Comparison of ENCODE assay signal across 8 cellular contexts in the genomic region with DNA sequence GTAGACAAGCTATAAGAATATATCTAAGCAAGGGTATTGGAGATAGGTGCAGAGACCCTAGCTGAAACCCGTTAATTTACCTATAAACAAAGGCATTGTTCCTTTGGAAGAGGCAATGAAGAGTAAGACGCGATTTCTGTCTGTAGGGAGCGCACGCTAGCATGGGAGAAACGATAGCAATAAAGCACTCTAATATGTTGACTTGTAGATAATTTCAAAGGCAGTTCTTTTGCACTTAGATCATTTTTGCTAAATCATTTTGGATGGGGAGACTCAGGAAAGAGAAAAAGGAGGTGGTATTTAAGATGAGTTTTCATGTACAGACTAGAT. TPM values are rescaled to one million over a fixed set of nuclear protein-coding genes. Genes with fewer than 3 reads are reported as not detected.
DNase-seq lines count a peak whose midpoint lies in the region; ATAC-seq and TF ChIP-seq lines count a peak whose summit lies in the region.

No MANE protein-coding gene starts in this region.

- TF ChIP-seq CTCF in C4-2B (conservative IDR thresholded peaks at IDR 0.05) (peak; percentile 55), nephron progenitor cell (IDR thresholded peaks at IDR 0.05) (peak; percentile 19)

- H3K4me3 Mint-ChIP-seq in nephron progenitor cell: no peak overlapping the region
- no peak overlapping the region for H3K4me3 Mint-ChIP-seq in activated T-helper 1 cell treated with anti-CD3 and anti-CD28 coated beads, Interleukin-12 subunit alpha, Interleukin-12 subunit beta, Interleukin-2, Interleukin-4 antibody, amounts not matched to agents 30 ng/mL and 10 ng/mL and 1 ng/mL, durations not matched to agents 14 hours and 24 hours and 36 hours

- no peaks in the 10 kb centered on the region for H3K4me1 Mint-ChIP-seq in nephron progenitor cell
- no peaks in the 10 kb centered on the region for H3K4me1 Mint-ChIP-seq in activated T-helper 1 cell treated with anti-CD3 and anti-CD28 coated beads, Interleukin-12 subunit alpha, Interleukin-12 subunit beta, Interleukin-2, Interleukin-4 antibody, amounts not matched to agents 30 ng/mL and 10 ng/mL and 1 ng/mL, durations not matched to agents 14 hours and 24 hours and 36 hours (ENCODE audit: low read depth)

- H3K4me3 ChIP-seq in Jurkat, Clone E6-1 (ENCODE audit: low read length): peak overlapping the region; percentile 72

- no peak for ATAC-seq in GM19351 (IDR thresholded peaks at IDR 0.05; ENCODE audit: unreplicated experiment)

- no peak overlapping the region for H3K27ac Mint-ChIP-seq in nephron progenitor cell
- H3K27ac Mint-ChIP-seq in activated T-helper 1 cell treated with anti-CD3 and anti-CD28 coated beads, Interleukin-12 subunit alpha, Interleukin-12 subunit beta, Interleukin-2, Interleukin-4 antibody, amounts not matched to agents 30 ng/mL and 10 ng/mL and 1 ng/mL, durations not matched to agents 14 hours and 24 hours and 36 hours: no peak overlapping the region

- peaks cover 17% of the 10 kb centered on the region for H3K36me3 Mint-ChIP-seq in nephron progenitor cell (ENCODE audit: low read depth)
- no peaks in the 10 kb centered on the region for H3K36me3 Mint-ChIP-seq in activated T-helper 1 cell treated with anti-CD3 and anti-CD28 coated beads, Interleukin-12 subunit alpha, Interleukin-12 subunit beta, Interleukin-2, Interleukin-4 antibody, amounts not matched to agents 30 ng/mL and 10 ng/mL and 1 ng/mL, durations not matched to agents 14 hours and 24 hours and 36 hours (ENCODE audit: low read depth)

- DNase-seq in Jurkat, Clone E6-1 (ENCODE audit: low read depth, low spot score): peak; percentile 53
- DNase-seq in dedifferentiated amniotic fluid mesenchymal stem cell (ENCODE audit: extremely low spot score) (peak; percentile 36), nephron progenitor cell (peak; percentile 17), NCI-H526 (lab: John Stamatoyannopoulos, UW) (no peak), NCI-H1436 treated with DMSO at 0.1 percent for 48 hours (lab: John Stamatoyannopoulos, UW) (no peak)
- no peak for DNase-seq in activated T-helper 1 cell treated with anti-CD3 and anti-CD28 coated beads, Interleukin-12 subunit alpha, Interleukin-12 subunit beta, Interleukin-2, Interleukin-4 antibody, amounts not matched to agents 30 ng/mL and 10 ng/mL and 1 ng/mL, durations not matched to agents 14 hours and 24 hours and 36 hours (ENCODE audit: low spot score)

- intact Hi-C loops in activated T-helper 1 cell treated with anti-CD3 and anti-CD28 coated beads, Interleukin-12 subunit alpha, Interleukin-12 subunit beta, Interleukin-2, Interleukin-4 antibody, amounts not matched to agents 30 ng/mL and 10 ng/mL and 1 ng/mL, durations not matched to agents 14 hours and 24 hours and 36 hours (cut with micrococcal nuclease): loop anchor here (5.0 kb wide), 3 partner anchors 350 to 1395 kb away; partner anchors contain the start of genes ERC1 and WNK1

- no peaks in the 10 kb centered on the region for H3K9me3 Mint-ChIP-seq in nephron progenitor cell
- H3K9me3 Mint-ChIP-seq in activated T-helper 1 cell treated with anti-CD3 and anti-CD28 coated beads, Interleukin-12 subunit alpha, Interleukin-12 subunit beta, Interleukin-2, Interleukin-4 antibody, amounts not matched to agents 30 ng/mL and 10 ng/mL and 1 ng/mL, durations not matched to agents 14 hours and 24 hours and 36 hours: no peaks in the 10 kb centered on the region

- peaks cover 17% of the 10 kb centered on the region for H3K27me3 Mint-ChIP-seq in nephron progenitor cell (ENCODE audit: low read depth, poor library complexity)
- H3K27me3 Mint-ChIP-seq in activated T-helper 1 cell treated with anti-CD3 and anti-CD28 coated beads, Interleukin-12 subunit alpha, Interleukin-12 subunit beta, Interleukin-2, Interleukin-4 antibody, amounts not matched to agents 30 ng/mL and 10 ng/mL and 1 ng/mL, durations not matched to agents 14 hours and 24 hours and 36 hours (ENCODE audit: insufficient read depth): no peaks in the 10 kb centered on the region

- H3K27ac ChIP-seq in C4-2B: peak overlapping the region; percentile 74

RNA-seq across cellular contexts. Expression of gene CCDC77, which starts 0.6 kb away (rescaled TPM):
- polyA plus RNA-seq in Jurkat, Clone E6-1 (2012; ENCODE audit: insufficient read depth, insufficient read length): 35.8 TPM
- total RNA-seq in activated T-helper 1 cell treated with anti-CD3 and anti-CD28 coated beads, Interleukin-12 subunit alpha, Interleukin-12 subunit beta, Interleukin-2, Interleukin-4 antibody, amounts not matched to agents 30 ng/mL and 10 ng/mL and 1 ng/mL, durations not matched to agents 14 hours and 24 hours and 36 hours: 12.6 and 14.6 TPM in 2 replicates

RNA-seq across cellular contexts. Expression of gene KDM5A, which starts 13.0 kb away (rescaled TPM):
- 20.5 TPM for polyA plus RNA-seq in Jurkat, Clone E6-1 (2012; ENCODE audit: insufficient read depth, insufficient read length)
- total RNA-seq in activated T-helper 1 cell treated with anti-CD3 and anti-CD28 coated beads, Interleukin-12 subunit alpha, Interleukin-12 subunit beta, Interleukin-2, Interleukin-4 antibody, amounts not matched to agents 30 ng/mL and 10 ng/mL and 1 ng/mL, durations not matched to agents 14 hours and 24 hours and 36 hours: 81.2 and 83.8 TPM in 2 replicates

RNA-seq across cellular contexts. Expression of gene B4GALNT3, which starts 57.6 kb away (rescaled TPM):
- 7.3 TPM for polyA plus RNA-seq in Jurkat, Clone E6-1 (2012; ENCODE audit: insufficient read depth, insufficient read length)
- total RNA-seq in activated T-helper 1 cell treated with anti-CD3 and anti-CD28 coated beads, Interleukin-12 subunit alpha, Interleukin-12 subunit beta, Interleukin-2, Interleukin-4 antibody, amounts not matched to agents 30 ng/mL and 10 ng/mL and 1 ng/mL, durations not matched to agents 14 hours and 24 hours and 36 hours: 7.6 and 8.6 TPM in 2 replicates

Comparison
In these comparisons a context has a peak if more than half of its experiments do, and no peak if none do; other contexts are left out.
1. DNase-seq: peak in Jurkat, Clone E6-1 (single experiment), dedifferentiated amniotic fluid mesenchymal stem cell (single experiment) and nephron progenitor cell (single experiment); none in NCI-H526 (0 of 2), NCI-H1436 treated with DMSO at 0.1 percent for 48 hours (single experiment) and activated T-helper 1 cell treated with anti-CD3 and anti-CD28 coated beads, Interleukin-12 subunit alpha, Interleukin-12 subunit beta, Interleukin-2, Interleukin-4 antibody, amounts not matched to agents 30 ng/mL and 10 ng/mL and 1 ng/mL, durations not matched to agents 14 hours and 24 hours and 36 hours (single experiment).